8 cellular contexts compared by ENCODE assay signal in the genomic region with DNA sequence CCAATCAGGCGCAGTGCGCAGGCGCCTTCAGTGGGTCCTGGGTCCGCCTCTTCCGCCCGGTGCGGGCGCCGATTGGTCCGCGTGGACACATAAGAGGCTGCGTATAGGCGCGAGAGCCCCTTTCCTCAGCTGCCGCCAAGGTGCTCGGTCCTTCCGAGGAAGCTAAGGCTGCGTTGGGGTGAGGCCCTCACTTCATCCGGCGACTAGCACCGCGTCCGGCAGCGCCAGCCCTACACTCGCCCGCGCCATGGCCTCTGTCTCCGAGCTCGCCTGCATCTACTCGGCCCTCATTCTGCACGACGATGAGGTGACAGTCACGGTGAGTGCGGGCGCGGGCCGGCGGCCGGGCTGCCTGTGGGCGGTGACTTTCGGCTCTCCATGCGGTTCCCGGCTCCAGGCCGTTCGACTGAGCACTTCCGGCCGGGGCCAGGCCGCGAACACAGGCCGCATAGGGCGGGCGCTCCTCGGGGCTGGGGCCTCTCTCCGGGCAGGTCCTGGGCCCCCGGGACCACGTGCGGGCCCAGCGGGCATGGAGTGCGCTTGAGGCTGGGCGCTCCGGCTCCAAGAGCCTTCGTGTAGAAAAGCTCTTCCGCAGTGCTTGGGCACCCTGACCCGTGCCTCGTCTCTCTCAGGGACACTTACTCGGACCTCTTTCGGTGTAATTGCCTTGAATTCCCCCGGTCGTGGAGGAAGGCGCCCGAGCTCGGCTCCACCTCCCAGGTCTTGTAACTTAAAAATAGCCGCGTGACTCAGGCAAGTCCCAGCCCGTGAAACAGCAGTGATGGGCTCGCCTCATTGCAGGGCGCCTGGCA. TPM values are rescaled to one million over a fixed set of nuclear protein-coding genes. Genes with fewer than 3 reads are reported as not detected.
A peak's percentile ranks its signal among the peaks of the same experiment; 100 is the strongest.
DNase-seq lines count a peak whose midpoint lies in the region; ATAC-seq and TF ChIP-seq lines count a peak whose summit lies in the region.

A gene (plus strand): TSS at position 117 of the 812 bp plus-strand sequence. CDS start 131 bp downstream, at position 248.

- H3K9me3 ChIP-seq in breast epithelium (no peaks in the 10 kb centered on the region), iPS-18c (ENCODE audit: control insufficient read depth, insufficient read depth, low read length) (no peaks in the 10 kb centered on the region)

- intact Hi-C loops in breast epithelium (cut with DNase I; ENCODE audit: low total_unique reads) = no loop called here

- ATAC-seq in HG03066 (IDR thresholded peaks at IDR 0.05; ENCODE audit: low read depth, unreplicated experiment) = peak; percentile 79

- H3K36me3 ChIP-seq in breast epithelium = no peaks in the 10 kb centered on the region

- no peaks in the 10 kb centered on the region for H3K27me3 ChIP-seq in breast epithelium

- TF ChIP-seq CTCF in VCaP (conservative IDR thresholded peaks at IDR 0.05) (no peak), breast epithelium (IDR thresholded peaks at IDR 0.05) (no peak)

- TF ChIP-seq POLR2A in GM18526 (IDR thresholded peaks at IDR 0.05; ENCODE audit: extremely low read depth, insufficient read length) = peak; percentile 100
- TF ChIP-seq POLR2A in breast epithelium (IDR thresholded peaks at IDR 0.05) = peak; percentile 57

- DNase-seq in 8988T = peak; percentile 57
- DNase-seq in NCI-H2171 treated with DMSO at 0.1 percent for 48 hours (lab: John Stamatoyannopoulos, UW) = peak; percentile 89
- DNase-seq in breast epithelium (ENCODE audit: low spot score in 2 of 2) = peak; percentile 96 to 97

- peaks cover 0 to 11% of the 10 kb centered on the region in 2 donors for H3K4me1 ChIP-seq in breast epithelium

- peak within 1 kb of the TSS; percentile 67 to 100 (median 97) for H3K4me3 ChIP-seq in breast epithelium
- peak within 1 kb of the TSS; percentile 90 for H3K4me3 ChIP-seq in iPS-18c (ENCODE audit: insufficient read depth, low read depth, low read length)
- H3K4me3 ChIP-seq in skin epidermis = peak within 1 kb of the TSS; percentile 65 to 94 (median 91)

- H3K27ac ChIP-seq in VCaP = peak within 1 kb of the TSS; percentile 93
- peak within 1 kb of the TSS; percentile 86 to 97 for H3K27ac ChIP-seq in breast epithelium
- H3K27ac ChIP-seq in skin epidermis = peak within 1 kb of the TSS; percentile 75 to 99 (median 94)

RNA-seq across cellular contexts. Expression of the gene that starts here (rescaled TPM):
- total RNA-seq in breast epithelium = 100 to 1,000 TPM; 624 to 881 (median 805) TPM

Comparison
In these comparisons a context has a peak if more than half of its experiments do, and no peak if none do; other contexts are left out.
1. Peak in every context shown above with its lines: DNase-seq, ATAC-seq, H3K4me3 ChIP-seq and H3K27ac ChIP-seq.